Comparison of ENCODE assay signal across 1 cellular context in the genomic region with DNA sequence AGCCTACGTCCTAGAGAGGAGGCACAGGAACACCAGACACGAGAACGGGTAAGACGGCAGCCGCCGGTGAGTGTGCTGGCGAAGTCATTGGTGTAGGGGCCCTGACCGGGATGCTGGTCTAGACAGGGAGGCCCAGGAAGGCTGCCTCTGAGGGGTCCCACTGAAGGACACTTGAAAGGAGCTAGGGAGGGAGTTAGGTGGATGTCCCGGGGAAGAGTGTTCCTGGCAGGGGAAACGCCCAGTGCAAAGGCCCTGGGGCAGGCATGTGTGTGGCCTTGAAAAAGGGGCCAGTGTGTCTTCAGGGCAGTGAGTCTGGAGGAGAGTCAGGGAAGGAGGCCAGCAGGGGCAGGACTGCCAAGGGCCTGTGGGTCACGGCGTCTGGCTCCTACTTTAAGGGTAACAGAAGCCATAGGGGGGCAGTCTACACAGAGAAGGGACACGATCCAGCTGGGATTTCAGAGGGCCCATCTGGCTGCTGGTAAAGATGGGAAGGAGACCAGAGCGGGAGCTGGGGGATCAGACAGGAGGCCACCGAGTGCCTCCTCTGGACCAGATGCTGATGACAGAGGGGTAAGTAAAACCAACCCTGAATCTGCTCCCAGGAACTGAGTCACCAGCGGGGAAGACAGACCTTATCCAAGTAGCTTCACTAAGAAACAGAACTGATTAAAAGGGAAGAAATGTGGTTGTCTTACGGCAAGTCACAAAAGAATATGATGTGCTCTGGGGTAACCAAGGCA.
TF ChIP-seq lines count a peak whose summit lies in the region.

No MANE protein-coding gene starts in this region.

TF ChIP-seq in HCT116, 20 proteins besides CTCF, POLR2A, EP300 and RAD21:
- TF ChIP-seq FOSL1 (IDR thresholded peaks at IDR 0.05; ENCODE audit: low read depth) (no peak), SP1 (IDR thresholded peaks at IDR 0.05; ENCODE audit: low read depth) (no peak), SRF (IDR thresholded peaks at IDR 0.05; ENCODE audit: low read depth) (no peak), SIN3A (IDR thresholded peaks at IDR 0.05; ENCODE audit: low read depth) (no peak), ZNF274 (IDR thresholded peaks at IDR 0.05; ENCODE audit: low read depth, low read length) (no peak), YY1 (IDR thresholded peaks at IDR 0.05; ENCODE audit: extremely low read depth, insufficient replicate concordance, low read depth, low read length) (no peak), EZH2phosphoT487 (IDR thresholded peaks at IDR 0.05; ENCODE audit: borderline replicate concordance) (no peak), ELF1 (IDR thresholded peaks at IDR 0.05; ENCODE audit: borderline replicate concordance, low read depth) (no peak), JUND (IDR thresholded peaks at IDR 0.05) (no peak)
- TF ChIP-seq, protein P1, sequence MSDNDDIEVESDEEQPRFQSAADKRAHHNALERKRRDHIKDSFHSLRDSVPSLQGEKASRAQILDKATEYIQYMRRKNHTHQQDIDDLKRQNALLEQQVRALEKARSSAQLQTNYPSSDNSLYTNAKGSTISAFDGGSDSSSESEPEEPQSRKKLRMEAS (IDR thresholded peaks at IDR 0.05), result no peak
- TF ChIP-seq, protein P2, sequence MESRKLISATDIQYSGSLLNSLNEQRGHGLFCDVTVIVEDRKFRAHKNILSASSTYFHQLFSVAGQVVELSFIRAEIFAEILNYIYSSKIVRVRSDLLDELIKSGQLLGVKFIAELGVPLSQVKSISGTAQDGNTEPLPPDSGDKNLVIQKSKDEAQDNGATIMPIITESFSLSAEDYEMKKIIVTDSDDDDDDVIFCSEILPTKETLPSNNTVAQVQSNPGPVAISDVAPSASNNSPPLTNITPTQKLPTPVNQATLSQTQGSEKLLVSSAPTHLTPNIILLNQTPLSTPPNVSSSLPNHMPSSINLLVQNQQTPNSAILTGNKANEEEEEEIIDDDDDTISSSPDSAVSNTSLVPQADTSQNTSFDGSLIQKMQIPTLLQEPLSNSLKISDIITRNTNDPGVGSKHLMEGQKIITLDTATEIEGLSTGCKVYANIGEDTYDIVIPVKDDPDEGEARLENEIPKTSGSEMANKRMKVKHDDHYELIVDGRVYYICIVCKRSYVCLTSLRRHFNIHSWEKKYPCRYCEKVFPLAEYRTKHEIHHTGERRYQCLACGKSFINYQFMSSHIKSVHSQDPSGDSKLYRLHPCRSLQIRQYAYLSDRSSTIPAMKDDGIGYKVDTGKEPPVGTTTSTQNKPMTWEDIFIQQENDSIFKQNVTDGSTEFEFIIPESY (IDR thresholded peaks at IDR 0.05; ENCODE audit: extremely low read depth, insufficient replicate concordance, low read length), result no peak
